In genomic region chr5:17343675-17344074, GRCh38 we compare ENCODE assay signal across 9 cellular contexts.
DNase-seq lines count a peak whose midpoint lies in the region; ATAC-seq and TF ChIP-seq lines count a peak whose summit lies in the region.
"Had no signal": no experiment of that assay in that cellular context is flagged by ENCODE, and none has a peak within 500 bp of the region (broad histone marks: within the 10 kb centered on the region; RNA-seq: fewer than 3 reads in every experiment).

No MANE protein-coding gene starts in this region.

- ATAC-seq in GM21723 (IDR thresholded peaks at IDR 0.05; ENCODE audit: unreplicated experiment) (peak; percentile 94), heart left ventricle (no peak), heart right ventricle (no peak), omental fat pad (ENCODE audit: low FRiP score) (no peak)

- H3K4me1 ChIP-seq in heart left ventricle, result no peaks in the 10 kb centered on the region
- no peaks in the 10 kb centered on the region for H3K4me1 ChIP-seq in heart right ventricle

- TF ChIP-seq CTCF in heart left ventricle (IDR thresholded peaks at IDR 0.05), result no peak
- TF ChIP-seq CTCF in heart right ventricle (IDR thresholded peaks at IDR 0.05), result no peak
- no peak for TF ChIP-seq CTCF in omental fat pad (IDR thresholded peaks at IDR 0.05)

- H3K9me3 ChIP-seq in heart left ventricle (peaks cover 0 to 3% (median 0%) of the 10 kb centered on the region in 12 donors), heart right ventricle (peaks cover 0 to 3% (median 0%) of the 10 kb centered on the region in 11 donors)

- H3K36me3 ChIP-seq in heart left ventricle (no peaks in the 10 kb centered on the region), heart right ventricle (no peaks in the 10 kb centered on the region)

- no peak for TF ChIP-seq POLR2A in heart left ventricle (IDR thresholded peaks at IDR 0.05)

- H3K27ac ChIP-seq in heart left ventricle, result no peak overlapping the region
- H3K27ac ChIP-seq in heart right ventricle, result no peak overlapping the region

- DNase-seq in GM04504 (ENCODE audit: low read depth) (peak; percentile 47), fibroblast of gingiva (ENCODE audit: low read depth) (peak; percentile 86), heart left ventricle (no peak), 8988T (no peak), heart right ventricle (no peak), omental fat pad (ENCODE audit: low spot score) (no peak)
- peak; percentile 5 for DNase-seq in Jurkat, Clone E6-1 (ENCODE audit: low read depth, low spot score)

- H3K4me3 ChIP-seq in Jurkat, Clone E6-1 (ENCODE audit: low read length), result no peak overlapping the region
- H3K4me3 ChIP-seq in heart left ventricle (no peak overlapping the region), heart right ventricle (no peak overlapping the region)
- H3K4me3 ChIP-seq: lung had no signal

- intact Hi-C loops in heart left ventricle (cut with DNase I), result no loop called here
- intact Hi-C loops in heart right ventricle (cut with DNase I), result no loop called here

- H3K27me3 ChIP-seq in heart left ventricle, result no peaks in the 10 kb centered on the region
- peaks cover 0 to 3% (median 0%) of the 10 kb centered on the region in 7 donors for H3K27me3 ChIP-seq in heart right ventricle

- WGBS in heart left ventricle, 4 donors, result 42 to 54% (median 48%) methylated on average over 2 of the region's 2 CpGs
- WGBS in heart right ventricle, 2 donors, result 38 to 44% methylated on average over 2 of the region's 2 CpGs

Comparison
In these comparisons a context has a peak if more than half of its experiments do, and no peak if none do; other contexts are left out.
1. DNase-seq: peak in GM04504 (single experiment), Jurkat, Clone E6-1 (single experiment) and fibroblast of gingiva (single experiment); none in heart left ventricle (0 of 5), 8988T (single experiment), heart right ventricle (0 of 2) and omental fat pad (single experiment).